Comparison of ENCODE assay signal across 16 cellular contexts in genomic region chr19:19500975-19501644, GRCh38. TPM values are rescaled to one million over a fixed set of nuclear protein-coding genes. Genes with fewer than 3 reads are reported as not detected.
DNase-seq lines count a peak whose midpoint lies in the region; ATAC-seq and TF ChIP-seq lines count a peak whose summit lies in the region.
"Had no signal": no experiment of that assay in that cellular context is flagged by ENCODE, and none has a peak within 500 bp of the region (broad histone marks: within the 10 kb centered on the region; RNA-seq: fewer than 3 reads in every experiment).

No MANE protein-coding gene starts in this region.

- ATAC-seq in WTC11 (peak; percentile 22; the same call in 1 of the 2 replicates), HG03045 (IDR thresholded peaks at IDR 0.05; ENCODE audit: unreplicated experiment) (no peak), GM21390 (IDR thresholded peaks at IDR 0.05; ENCODE audit: unreplicated experiment) (no peak)
- no peak for ATAC-seq in activated T-cell treated with anti-CD3 and anti-CD28 coated beads, Interleukin-2, amount 50 U/mL, for 4 hours

- CTCF ChIA-PET in activated naive CD4-positive, alpha-beta T cell treated with anti-CD3 and anti-CD28 coated beads, Interleukin-2, amount 10 ng/mL, durations not matched to agents 7 days and 5 days (lab: Charles Lee) = interaction anchor here (2.1 kb wide), 1 partner anchor 11 kb away, joined by 6 read pairs; no protein-coding TSS in a partner anchor
- CTCF ChIA-PET in WTC11 (lab: Charles Lee) = no interaction called here

- H2AFZ ChIP-seq in osteoblast (ENCODE audit: low read length) = no peak overlapping the region

- no peak for DNase-seq in activated naive CD4-positive, alpha-beta T cell treated with anti-CD3 and anti-CD28 coated beads, Interleukin-2, amount 10 ng/mL, durations not matched to agents 7 days and 5 days
- no peak for DNase-seq in activated naive CD4-positive, alpha-beta T cell treated with Interleukin-2 at 50 U/mL for 16 hours
- DNase-seq in WTC11 (ENCODE audit: low spot score) = no peak
- peak; percentile 42 for DNase-seq in osteoblast (ENCODE audit: insufficient read length, low spot score, missing footprints)
- DNase-seq in DMS153 (lab: John Stamatoyannopoulos, UW) = no peak
- DNase-seq in activated T-cell treated with anti-CD3 and anti-CD28 coated beads, Interleukin-2, amount 50 U/mL, for 4 hours = no peak
- DNase-seq: 8988T; AML-193; Caco-2; CD8-positive, alpha-beta memory T cell; DMS53; GF-D8 had no signal

- peaks cover 24% of the 10 kb centered on the region for H3K79me2 ChIP-seq in osteoblast (ENCODE audit: insufficient read depth, low read length)

- no peaks in the 10 kb centered on the region for H3K27me3 Mint-ChIP-seq in activated naive CD4-positive, alpha-beta T cell treated with anti-CD3 and anti-CD28 coated beads, Interleukin-2, amount 10 ng/mL, durations not matched to agents 7 days and 5 days
- no peaks in the 10 kb centered on the region for H3K27me3 Mint-ChIP-seq in WTC11 (ENCODE audit: low read depth)
- no peaks in the 10 kb centered on the region for H3K27me3 Mint-ChIP-seq in activated T-cell treated with anti-CD3 and anti-CD28 coated beads, Interleukin-2, amount 50 U/mL, for 4 hours (ENCODE audit: low read depth)

- H3K4me1 ChIP-seq in osteoblast (ENCODE audit: insufficient read depth, low read length) = no peaks in the 10 kb centered on the region
- H3K4me1 ChIP-seq: BLaER1, Caco-2 had no signal

- no peaks in the 10 kb centered on the region for H3K27me3 ChIP-seq in osteoblast (ENCODE audit: insufficient read depth, low read length)
- H3K27me3 ChIP-seq: BLaER1 had no signal

- no peak overlapping the region for H3K27ac ChIP-seq in osteoblast (ENCODE audit: low read depth, low read length)
- H3K27ac ChIP-seq: BLaER1 had no signal

- peaks cover 57% of the 10 kb centered on the region for H3K36me3 Mint-ChIP-seq in activated naive CD4-positive, alpha-beta T cell treated with anti-CD3 and anti-CD28 coated beads, Interleukin-2, amount 10 ng/mL, durations not matched to agents 7 days and 5 days
- peaks cover 62% of the 10 kb centered on the region for H3K36me3 Mint-ChIP-seq in WTC11
- peaks cover 34% of the 10 kb centered on the region for H3K36me3 Mint-ChIP-seq in activated T-cell treated with anti-CD3 and anti-CD28 coated beads, Interleukin-2, amount 50 U/mL, for 4 hours (ENCODE audit: insufficient read depth)

- H3K4me2 ChIP-seq in osteoblast (ENCODE audit: insufficient read depth, low read length) = no peak overlapping the region
- H3K4me2 ChIP-seq: BLaER1 had no signal

- peak overlapping the region; percentile 24 for H3K27ac Mint-ChIP-seq in activated naive CD4-positive, alpha-beta T cell treated with anti-CD3 and anti-CD28 coated beads, Interleukin-2, amount 10 ng/mL, durations not matched to agents 7 days and 5 days
- H3K27ac Mint-ChIP-seq in WTC11 = no peak overlapping the region

- TF ChIP-seq CTCF in WTC11 (IDR thresholded peaks at IDR 0.05) (no peak), osteoblast (IDR thresholded peaks at IDR 0.05; ENCODE audit: extremely low read depth, low read depth, low read length) (no peak)

- POLR2A ChIA-PET in WTC11 (lab: Charles Lee) = no interaction called here

- no peak overlapping the region for H3K4me3 ChIP-seq in osteoblast (ENCODE audit: insufficient read depth, low read length)
- H3K4me3 ChIP-seq: BLaER1 had no signal

- no peaks in the 10 kb centered on the region for H3K4me1 Mint-ChIP-seq in activated naive CD4-positive, alpha-beta T cell treated with anti-CD3 and anti-CD28 coated beads, Interleukin-2, amount 10 ng/mL, durations not matched to agents 7 days and 5 days
- no peaks in the 10 kb centered on the region for H3K4me1 Mint-ChIP-seq in WTC11
- H3K4me1 Mint-ChIP-seq in activated T-cell treated with anti-CD3 and anti-CD28 coated beads, Interleukin-2, amount 50 U/mL, for 4 hours (ENCODE audit: low read depth) = no peaks in the 10 kb centered on the region

- peaks cover 4% of the 10 kb centered on the region for H4K20me1 ChIP-seq in osteoblast (ENCODE audit: insufficient read depth, low read length)

- H3K9me3 Mint-ChIP-seq in activated naive CD4-positive, alpha-beta T cell treated with anti-CD3 and anti-CD28 coated beads, Interleukin-2, amount 10 ng/mL, durations not matched to agents 7 days and 5 days = no peaks in the 10 kb centered on the region
- H3K9me3 Mint-ChIP-seq in WTC11 = no peaks in the 10 kb centered on the region
- no peaks in the 10 kb centered on the region for H3K9me3 Mint-ChIP-seq in activated T-cell treated with anti-CD3 and anti-CD28 coated beads, Interleukin-2, amount 50 U/mL, for 4 hours
- H3K9me3 Mint-ChIP-seq: CD8-positive, alpha-beta memory T cell had no signal

- peaks cover 62% of the 10 kb centered on the region for H3K36me3 ChIP-seq in osteoblast (ENCODE audit: insufficient read depth, low read length)

- no peak overlapping the region for H3K4me3 Mint-ChIP-seq in activated naive CD4-positive, alpha-beta T cell treated with anti-CD3 and anti-CD28 coated beads, Interleukin-2, amount 10 ng/mL, durations not matched to agents 7 days and 5 days
- no peak overlapping the region for H3K4me3 Mint-ChIP-seq in WTC11
- H3K4me3 Mint-ChIP-seq in activated T-cell treated with anti-CD3 and anti-CD28 coated beads, Interleukin-2, amount 50 U/mL, for 4 hours = no peak overlapping the region
- H3K4me3 Mint-ChIP-seq: CD8-positive, alpha-beta memory T cell had no signal

- no peaks in the 10 kb centered on the region for H3K9me3 ChIP-seq in osteoblast (ENCODE audit: low read depth, low read length)
- H3K9me3 ChIP-seq: BLaER1, Caco-2 had no signal

TF ChIP-seq in WTC11, 78 proteins besides CTCF, POLR2A, EP300 and RAD21:
- TF ChIP-seq ZNF512 (CRISPR knock-in tag; IDR thresholded peaks at IDR 0.05; ENCODE audit: borderline replicate concordance) (no peak), MYBL2 (CRISPR knock-in tag; IDR thresholded peaks at IDR 0.05) (no peak), ZSCAN18 (CRISPR knock-in tag; IDR thresholded peaks at IDR 0.05) (no peak)
TF ChIP-seq in WTC11: peak in this region for 0.

RNA-seq across cellular contexts. Expression of gene TSSK6, which starts 14.2 kb away (rescaled TPM):
- 4.7 to 7.8 TPM (median 7.7 TPM) in 3 replicates for total RNA-seq in WTC11 (2021)
- 2.7 and 4.3 TPM in 2 replicates for total RNA-seq in osteoblast
- 1 to 10 TPM; 3.6 to 3.8 (median 3.8) TPM for total RNA-seq in activated T-cell treated with anti-CD3 and anti-CD28 coated beads, Interleukin-2, amount 50 U/mL, for 4 hours

RNA-seq across cellular contexts. Expression of gene NDUFA13, which starts 14.9 kb away (rescaled TPM):
- total RNA-seq in WTC11 (2021) (519 to 568 TPM (median 552 TPM) in 3 replicates), osteoblast (160 and 202 TPM in 2 replicates)
- 100 to 1,000 TPM; 431 to 445 (median 436) TPM for total RNA-seq in activated T-cell treated with anti-CD3 and anti-CD28 coated beads, Interleukin-2, amount 50 U/mL, for 4 hours

RNA-seq across cellular contexts. Expression of gene YJEFN3, which starts 27.6 kb away (rescaled TPM):
- 10.2 to 11.9 TPM (median 11.1 TPM) in 3 replicates for total RNA-seq in WTC11 (2021)
- total RNA-seq in osteoblast = under 0.01 and 0.29 TPM in 2 replicates
- 10 to 100 TPM; 10.6 to 13.7 (median 13.4) TPM for total RNA-seq in activated T-cell treated with anti-CD3 and anti-CD28 coated beads, Interleukin-2, amount 50 U/mL, for 4 hours

RNA-seq across cellular contexts. Expression of gene CILP2, which starts 37.0 kb away (rescaled TPM):
- 7.9 to 10.6 TPM (median 10.1 TPM) in 3 replicates for total RNA-seq in WTC11 (2021)
- total RNA-seq in osteoblast = 0.72 and 0.88 TPM in 2 replicates
- total RNA-seq in activated T-cell treated with anti-CD3 and anti-CD28 coated beads, Interleukin-2, amount 50 U/mL, for 4 hours = under 1 TPM; 0.13 to 0.19 (median 0.18) TPM
- total RNA-seq: HT-29 had no signal
